ENCODE assay signal across 12 cellular contexts in the genomic region with DNA sequence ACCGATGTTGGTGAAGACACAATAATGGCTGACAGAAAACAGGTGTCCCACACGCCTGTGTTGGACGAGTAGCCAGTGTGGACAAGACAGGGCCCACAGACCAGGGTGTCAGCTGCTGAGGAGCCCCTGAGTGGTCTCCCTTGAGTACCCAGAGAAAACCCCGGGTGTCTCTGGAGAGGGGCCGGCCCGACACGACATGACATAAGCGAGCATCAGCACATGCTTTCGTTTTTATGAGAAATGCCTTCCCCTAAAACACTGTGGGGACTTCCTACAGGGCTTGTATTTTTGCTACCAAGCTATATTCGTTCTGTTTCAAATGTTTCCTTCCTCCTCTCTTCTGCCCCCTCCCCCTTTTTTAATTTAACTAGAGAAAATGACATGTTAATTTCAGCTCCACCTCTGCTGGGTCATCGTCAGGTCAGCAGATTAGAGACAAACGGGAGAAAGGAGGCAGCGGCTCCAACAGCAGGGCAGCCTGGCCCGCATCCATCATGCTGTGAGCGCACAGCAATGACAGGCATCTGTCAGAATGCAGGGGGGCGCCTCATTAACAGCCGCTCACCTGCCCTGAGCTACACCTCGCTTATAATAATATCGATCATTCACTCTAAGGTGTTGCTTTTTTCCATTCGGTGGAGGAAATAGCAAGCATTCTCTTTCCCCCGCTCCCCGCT.
DNase-seq lines count a peak whose midpoint lies in the region; ATAC-seq and TF ChIP-seq lines count a peak whose summit lies in the region.
"Had no signal": no experiment of that assay in that cellular context is flagged by ENCODE, and none has a peak within 500 bp of the region (broad histone marks: within the 10 kb centered on the region; RNA-seq: fewer than 3 reads in every experiment).

No MANE protein-coding gene starts in this region.

- no peaks in the 10 kb centered on the region for H3K4me1 ChIP-seq in skeletal muscle tissue (ENCODE audit: control insufficient read depth in 3 of 3, insufficient read depth in 3 of 3, low read length in 3 of 3)

- peak; percentile 59 for ATAC-seq in GM18520 (IDR thresholded peaks at IDR 0.05; ENCODE audit: unreplicated experiment)
- no peak for ATAC-seq in HG02970 (IDR thresholded peaks at IDR 0.05; ENCODE audit: low FRiP score, unreplicated experiment)

- H3K27me3 ChIP-seq in skeletal muscle tissue (ENCODE audit: control insufficient read depth in 3 of 3, insufficient read depth in 3 of 3, low read length in 3 of 3) (peaks cover 0 to 3% (median 0%) of the 10 kb centered on the region in 3 donors), brain microvascular endothelial cell (replicated peaks) (no peaks in the 10 kb centered on the region)

- H3K27ac ChIP-seq in skeletal muscle tissue (ENCODE audit: low read depth, low read length) (no peak overlapping the region), brain microvascular endothelial cell (no peak overlapping the region)
- H3K27ac ChIP-seq: SK-N-MC, skin epidermis had no signal

- no peaks in the 10 kb centered on the region for H3K9me3 ChIP-seq in skeletal muscle tissue (ENCODE audit: control insufficient read depth in 3 of 3, low read length in 3 of 3)

- in situ Hi-C loops in brain microvascular endothelial cell (cut with HindIII; ENCODE audit: low pct_ligation_motif_present, low sequenced_read_pairs): no loop called here

- no peak overlapping the region for H3K9ac ChIP-seq in skeletal muscle tissue (ENCODE audit: low read depth in 1 of 3, low read length in 3 of 3)

- peak; percentile 19 to 57 for DNase-seq in NCI-H1930 (lab: John Stamatoyannopoulos, UW)
- no peak for DNase-seq in fibroblast of villous mesenchyme (ENCODE audit: low read depth)
- no peak for DNase-seq in stimulated activated CD4-positive, alpha-beta T cell treated with anti-CD3 and anti-CD28 coated beads, Interleukin-2, amount 100 ng/mL, for 24 hours
- no peak for DNase-seq in brain microvascular endothelial cell
- DNase-seq: amygdala, left cardiac atrium, NCI-H226 had no signal

- H3K36me3 ChIP-seq in skeletal muscle tissue (ENCODE audit: control insufficient read depth in 3 of 3, insufficient read depth in 3 of 3, low read length in 3 of 3): no peaks in the 10 kb centered on the region
- H3K36me3 ChIP-seq in brain microvascular endothelial cell (replicated peaks): no peaks in the 10 kb centered on the region

- peak overlapping the region; percentile 23 for H3K4me3 ChIP-seq in fibroblast of villous mesenchyme (ENCODE audit: low read depth, low read length)
- peak overlapping the region in 2 of 3 donors; percentile 15 to 35 for H3K4me3 ChIP-seq in skeletal muscle tissue (ENCODE audit: low read length in 3 of 3)
- H3K4me3 ChIP-seq in brain microvascular endothelial cell (ENCODE audit: low read depth, low read length): no peak overlapping the region
- H3K4me3 ChIP-seq: SK-N-MC, skin epidermis had no signal

- TF ChIP-seq CTCF in fibroblast of villous mesenchyme (IDR thresholded peaks at IDR 0.05; ENCODE audit: insufficient read depth, low read depth, low read length): no peak
- no peak for TF ChIP-seq CTCF in brain microvascular endothelial cell (IDR thresholded peaks at IDR 0.05; ENCODE audit: low read depth, low read length, missing control alignments)

Comparison
In these comparisons a context has a peak if more than half of its experiments do, and no peak if none do; other contexts are left out.
1. DNase-seq: peak in NCI-H1930 (2 of 2); none in fibroblast of villous mesenchyme (single experiment), stimulated activated CD4-positive, alpha-beta T cell treated with anti-CD3 and anti-CD28 coated beads, Interleukin-2, amount 100 ng/mL, for 24 hours (0 of 2) and brain microvascular endothelial cell (single experiment).